ENCODE assay signal across 8 cellular contexts in genomic region chr10:76632158-76633051, GRCh38.
DNase-seq lines count a peak whose midpoint lies in the region; ATAC-seq and TF ChIP-seq lines count a peak whose summit lies in the region.

No MANE protein-coding gene starts in this region.

- peak overlapping the region; percentile 69 for H3K4me2 ChIP-seq in skeletal muscle satellite cell (ENCODE audit: low read length)

- H3K4me1 Mint-ChIP-seq in natural killer cell, result peaks cover 0 to 9% of the 10 kb centered on the region in 2 donors
- H3K4me1 Mint-ChIP-seq in natural killer cell treated with Interleukin-12 subunit alpha and Interleukin-12 subunit beta and Interleukin-15 and Interleukin-18, amount 100 ng/mL, for 72 hours (ENCODE audit: low read depth in 2 of 2), result peaks cover 0 to 2% of the 10 kb centered on the region in 2 donors

- H3K4me1 ChIP-seq in skeletal muscle satellite cell (ENCODE audit: control insufficient read depth, insufficient read depth, low read length), result peaks cover 6% of the 10 kb centered on the region

- H3K4me3 ChIP-seq in foreskin fibroblast (ENCODE audit: low read depth in 1 of 2, low read length in 2 of 2), result no peak overlapping the region
- H3K4me3 ChIP-seq in skeletal muscle satellite cell (ENCODE audit: low read length), result no peak overlapping the region

- H3K27ac Mint-ChIP-seq in natural killer cell, result no peak overlapping the region
- H3K27ac Mint-ChIP-seq in natural killer cell treated with Interleukin-12 subunit alpha and Interleukin-12 subunit beta and Interleukin-15 and Interleukin-18, amount 100 ng/mL, for 72 hours, result no peak overlapping the region

- no peak for DNase-seq in natural killer cell
- no peak for DNase-seq in natural killer cell treated with Interleukin-12 subunit alpha and Interleukin-12 subunit beta and Interleukin-15 and Interleukin-18, amount 100 ng/mL, for 72 hours (ENCODE audit: low spot score)
- DNase-seq in NCI-H748 treated with DMSO at 0.1 percent for 48 hours (lab: John Stamatoyannopoulos, UW), result peak; percentile 47
- DNase-seq in foreskin fibroblast, result no peak
- DNase-seq in stimulated activated CD4-positive, alpha-beta T cell treated with anti-CD3 and anti-CD28 coated beads, Interleukin-2, amount 100 ng/mL, for 48 hours, result no peak
- no peak for DNase-seq in activated CD8-positive, alpha-beta memory T cell treated with anti-CD3 and anti-CD28 coated beads, Interleukin-2, amount 50 U/mL, for 48 hours

- peak in 2 of 3 donors; percentile 54 to 66 for ATAC-seq in natural killer cell
- no peak for ATAC-seq in natural killer cell treated with Interleukin-12 subunit alpha and Interleukin-12 subunit beta and Interleukin-15 and Interleukin-18, amount 100 ng/mL, for 72 hours
- no peak for ATAC-seq in HG03159 (IDR thresholded peaks at IDR 0.05; ENCODE audit: unreplicated experiment)

- H3K9me3 Mint-ChIP-seq in natural killer cell, result no peaks in the 10 kb centered on the region
- H3K9me3 Mint-ChIP-seq in natural killer cell treated with Interleukin-12 subunit alpha and Interleukin-12 subunit beta and Interleukin-15 and Interleukin-18, amount 100 ng/mL, for 72 hours, result no peaks in the 10 kb centered on the region

- H3K27me3 ChIP-seq in skeletal muscle satellite cell (ENCODE audit: control insufficient read depth, insufficient read depth, low read length), result peaks cover 6% of the 10 kb centered on the region

- intact Hi-C loops in natural killer cell (cut with micrococcal nuclease), result no loop called here

- H3K27me3 Mint-ChIP-seq in natural killer cell (ENCODE audit: low read depth in 2 of 2), result peaks cover 0 to 2% of the 10 kb centered on the region in 2 donors
- H3K27me3 Mint-ChIP-seq in natural killer cell treated with Interleukin-12 subunit alpha and Interleukin-12 subunit beta and Interleukin-15 and Interleukin-18, amount 100 ng/mL, for 72 hours, result peaks cover 0 to 8% of the 10 kb centered on the region in 2 donors

- no peak for TF ChIP-seq CTCF in natural killer cell (IDR thresholded peaks at IDR 0.05)
- TF ChIP-seq CTCF in foreskin fibroblast (IDR thresholded peaks at IDR 0.05; ENCODE audit: low read depth, low read length), result peak; percentile 19

- H3K36me3 Mint-ChIP-seq in natural killer cell, result no peaks in the 10 kb centered on the region
- no peaks in the 10 kb centered on the region for H3K36me3 Mint-ChIP-seq in natural killer cell treated with Interleukin-12 subunit alpha and Interleukin-12 subunit beta and Interleukin-15 and Interleukin-18, amount 100 ng/mL, for 72 hours

- H3K9ac ChIP-seq in skeletal muscle satellite cell (ENCODE audit: low read depth, low read length), result no peak overlapping the region

- no peaks in the 10 kb centered on the region for H3K9me3 ChIP-seq in skeletal muscle satellite cell (replicated peaks; ENCODE audit: low read length)

- H3K4me3 Mint-ChIP-seq in natural killer cell, result peak overlapping the region; percentile 6
- no peak overlapping the region for H3K4me3 Mint-ChIP-seq in natural killer cell treated with Interleukin-12 subunit alpha and Interleukin-12 subunit beta and Interleukin-15 and Interleukin-18, amount 100 ng/mL, for 72 hours

- no peaks in the 10 kb centered on the region for H3K36me3 ChIP-seq in skeletal muscle satellite cell (ENCODE audit: insufficient read depth, low read length)

Comparison
In these comparisons a context has a peak if more than half of its experiments do, and no peak if none do; other contexts are left out.
1. ATAC-seq: peak in natural killer cell (2 of 3); none in natural killer cell treated with Interleukin-12 subunit alpha and Interleukin-12 subunit beta and Interleukin-15 and Interleukin-18, amount 100 ng/mL, for 72 hours (0 of 2) and HG03159 (single experiment).